8 cellular contexts compared by ENCODE assay signal in genomic region chr18:12076424-12077140, GRCh38. TPM values are rescaled to one million over a fixed set of nuclear protein-coding genes. Genes with fewer than 3 reads are reported as not detected.
DNase-seq lines count a peak whose midpoint lies in the region; ATAC-seq and TF ChIP-seq lines count a peak whose summit lies in the region.

No MANE protein-coding gene starts in this region.

- H3K36me3 ChIP-seq in ACC112 (ENCODE audit: insufficient read depth, low read length) = no peaks in the 10 kb centered on the region
- H3K36me3 ChIP-seq in brain microvascular endothelial cell (replicated peaks) = no peaks in the 10 kb centered on the region
- no peaks in the 10 kb centered on the region for H3K36me3 ChIP-seq in uterus

- no peaks in the 10 kb centered on the region for H3K27me3 ChIP-seq in ACC112 (ENCODE audit: insufficient read depth, low read length)
- no peaks in the 10 kb centered on the region for H3K27me3 ChIP-seq in brain microvascular endothelial cell (replicated peaks)
- no peaks in the 10 kb centered on the region for H3K27me3 ChIP-seq in uterus

- TF ChIP-seq CTCF in brain microvascular endothelial cell (IDR thresholded peaks at IDR 0.05; ENCODE audit: low read depth, low read length, missing control alignments) (no peak), uterus (IDR thresholded peaks at IDR 0.05) (no peak)

- H3K27ac ChIP-seq in ACC112 (ENCODE audit: low read depth, low read length) (no peak overlapping the region), brain microvascular endothelial cell (no peak overlapping the region), uterus (peak overlapping the region; percentile 77 to 80)

- DNase-seq in brain microvascular endothelial cell (no peak), left lobe of liver (ENCODE audit: low spot score) (no peak), uterus (peak in 1 of 2 donors; percentile 10), HuH-7 (ENCODE audit: low spot score) (no peak), AML-193 (lab: John Stamatoyannopoulos, UW) (no peak)

- H3K4me1 ChIP-seq in ACC112 (ENCODE audit: control insufficient read depth, insufficient read depth, low read length, unreplicated experiment) = peaks cover 12% of the 10 kb centered on the region
- H3K4me1 ChIP-seq in uterus = no peaks in the 10 kb centered on the region

- H3K79me2 ChIP-seq in ACC112 (ENCODE audit: control insufficient read depth, insufficient read depth, low read length, unreplicated experiment) = no peaks in the 10 kb centered on the region

- TF ChIP-seq POLR2A in uterus (IDR thresholded peaks at IDR 0.05) = no peak

- ATAC-seq in HG03432 (IDR thresholded peaks at IDR 0.05; ENCODE audit: unreplicated experiment) = peak; percentile 71
- ATAC-seq in left lobe of liver = peak; percentile 91
- ATAC-seq in HG02840 (IDR thresholded peaks at IDR 0.05; ENCODE audit: low FRiP score, unreplicated experiment) = no peak

- no peaks in the 10 kb centered on the region for H3K9me3 ChIP-seq in uterus

- peak overlapping the region; percentile 93 for H2AFZ ChIP-seq in ACC112 (ENCODE audit: low read length, unreplicated experiment)

- intact Hi-C loops in uterus (cut with DNase I; ENCODE audit: low total_unique reads) = no loop called here

- in situ Hi-C loops in brain microvascular endothelial cell (cut with HindIII; ENCODE audit: low pct_ligation_motif_present, low sequenced_read_pairs) = no loop called here

- peak overlapping the region; percentile 63 for H3K4me3 ChIP-seq in ACC112 (ENCODE audit: low read depth, low read length)
- peak overlapping the region; percentile 35 for H3K4me3 ChIP-seq in brain microvascular endothelial cell (ENCODE audit: low read depth, low read length)
- H3K4me3 ChIP-seq in uterus = peak overlapping the region in 1 of 2 donors; percentile 26

RNA-seq across cellular contexts. Expression of gene ANKRD62, which starts 17.1 kb away (rescaled TPM):
- not detected for total RNA-seq in left lobe of liver
- total RNA-seq in uterus = under 1 TPM in 2 of 4 donors, not detected in 2; 0.07 to 0.18 TPM

Comparison
In these comparisons a context has a peak if more than half of its experiments do, and no peak if none do; other contexts are left out.
1. H3K27ac ChIP-seq: peak in uterus (2 of 2); none in ACC112 (single experiment) and brain microvascular endothelial cell (single experiment).